Comparison of ENCODE assay signal across 22 cellular contexts in the genomic region with DNA sequence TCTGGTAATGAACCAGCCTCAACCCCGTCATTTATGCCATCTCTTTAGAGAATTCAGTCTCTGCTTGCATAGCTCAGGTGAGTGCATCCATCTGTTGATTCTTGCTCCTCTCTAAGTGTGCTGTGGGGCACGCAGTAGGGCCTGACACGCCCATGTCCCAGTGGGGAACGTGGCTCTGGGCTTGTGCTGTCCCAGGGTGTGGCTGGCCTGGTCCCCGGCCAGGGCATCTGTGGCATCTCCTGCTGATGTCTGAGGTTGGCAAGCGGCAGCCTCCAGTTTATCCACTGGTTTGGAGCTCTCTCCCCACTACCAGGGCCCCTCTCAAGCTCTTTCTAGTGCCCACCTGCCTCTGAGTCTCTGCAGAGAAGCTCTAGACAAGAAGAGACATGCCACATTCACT.
"Had no signal": no experiment of that assay in that cellular context is flagged by ENCODE, and none has a peak within 500 bp of the region (broad histone marks: within the 10 kb centered on the region; RNA-seq: fewer than 3 reads in every experiment).

No MANE protein-coding gene starts in this region.

- H3K27ac Mint-ChIP-seq: activated CD4-positive, alpha-beta memory T cell treated with anti-CD3 and anti-CD28 coated beads for 36 hours; activated CD8-positive, alpha-beta memory T cell treated with anti-CD3 and anti-CD28 coated beads, Interleukin-2, amount 10 ng/mL, durations not matched to agents 7 days and 5 days; activated T-cell treated with anti-CD3 and anti-CD28 coated beads, Interleukin-2, amount 50 U/mL, for 24 hours; activated T-helper 2 cell treated with anti-CD3 and anti-CD28 coated beads, Interferon-gamma antibody, Interleukin-2, Interleukin-4, amounts not matched to agents 10 μg/mL and 5 μg/mL and 100 μg/mL, durations not matched to agents 14 hours and 24 hours and 36 hours; brain; progenitor cell of endocrine pancreas; WTC11 had no signal

- H3K9me3 ChIP-seq: gastroesophageal sphincter, heart left ventricle, left ventricle myocardium inferior, right atrium auricular region, testis, upper lobe of left lung had no signal

- H3K4me1 Mint-ChIP-seq: activated CD8-positive, alpha-beta memory T cell treated with anti-CD3 and anti-CD28 coated beads, Interleukin-2, amount 10 ng/mL, durations not matched to agents 7 days and 5 days; WTC11 had no signal

- H3K27me3 ChIP-seq: gastroesophageal sphincter, heart left ventricle, right atrium auricular region, testis, upper lobe of left lung had no signal

- DNase-seq: activated CD4-positive, alpha-beta memory T cell treated with anti-CD3 and anti-CD28 coated beads for 36 hours; activated CD4-positive, alpha-beta T cell treated with anti-CD3 and anti-CD28 coated beads for 4 hours; activated CD8-positive, alpha-beta memory T cell treated with anti-CD3 and anti-CD28 coated beads, Interleukin-2, amount 10 ng/mL, durations not matched to agents 7 days and 5 days; activated naive CD4-positive, alpha-beta T cell treated with Interleukin-2 at 50 U/mL for 16 hours; activated T-cell treated with anti-CD3 and anti-CD28 coated beads, Interleukin-2, amount 50 U/mL, for 24 hours; central memory CD4-positive, alpha-beta T cell; kidney glomerular epithelial cell; left ventricle myocardium inferior; stimulated activated CD4-positive, alpha-beta T cell treated with anti-CD3 and anti-CD28 coated beads, Interleukin-15, amount 100 ng/mL, for 24 hours; stimulated activated CD4-positive, alpha-beta T cell treated with anti-CD3 and anti-CD28 coated beads, Interleukin-2, amount 100 ng/mL, for 48 hours; testis; upper lobe of left lung had no signal

- FAIRE-seq: colon, endometrium had no signal

- H3K27ac ChIP-seq: gastroesophageal sphincter, heart left ventricle, left ventricle myocardium inferior, right atrium auricular region, testis, upper lobe of left lung had no signal

- H3K4me1 ChIP-seq: gastroesophageal sphincter, heart left ventricle, left ventricle myocardium inferior, right atrium auricular region, testis, upper lobe of left lung had no signal

- H3K36me3 Mint-ChIP-seq: activated CD4-positive, alpha-beta memory T cell treated with anti-CD3 and anti-CD28 coated beads for 36 hours; activated CD8-positive, alpha-beta memory T cell treated with anti-CD3 and anti-CD28 coated beads, Interleukin-2, amount 10 ng/mL, durations not matched to agents 7 days and 5 days; brain; WTC11 had no signal

- H3K4me3 ChIP-seq: gastroesophageal sphincter, heart left ventricle, left ventricle myocardium inferior, right atrium auricular region, testis, upper lobe of left lung had no signal

- H3K4me3 Mint-ChIP-seq: activated CD4-positive, alpha-beta memory T cell treated with anti-CD3 and anti-CD28 coated beads for 36 hours; activated CD8-positive, alpha-beta memory T cell treated with anti-CD3 and anti-CD28 coated beads, Interleukin-2, amount 10 ng/mL, durations not matched to agents 7 days and 5 days; activated T-cell treated with anti-CD3 and anti-CD28 coated beads, Interleukin-2, amount 50 U/mL, for 24 hours; brain; neural crest cell; WTC11 had no signal

- H3K9me3 Mint-ChIP-seq: activated CD4-positive, alpha-beta memory T cell treated with anti-CD3 and anti-CD28 coated beads for 36 hours; activated T-cell treated with anti-CD3 and anti-CD28 coated beads, Interleukin-2, amount 50 U/mL, for 24 hours; activated T-helper 2 cell treated with anti-CD3 and anti-CD28 coated beads, Interferon-gamma antibody, Interleukin-2, Interleukin-4, amounts not matched to agents 10 μg/mL and 5 μg/mL and 100 μg/mL, durations not matched to agents 14 hours and 24 hours and 36 hours; brain; neural crest cell; WTC11 had no signal

- H3K27me3 Mint-ChIP-seq: activated T-cell treated with anti-CD3 and anti-CD28 coated beads, Interleukin-2, amount 50 U/mL, for 24 hours; progenitor cell of endocrine pancreas had no signal

- ATAC-seq: activated CD8-positive, alpha-beta memory T cell treated with anti-CD3 and anti-CD28 coated beads, Interleukin-2, amount 10 ng/mL, durations not matched to agents 7 days and 5 days; gastroesophageal sphincter; heart left ventricle; WTC11 had no signal

- H3K36me3 ChIP-seq: gastroesophageal sphincter, heart left ventricle, left ventricle myocardium inferior, right atrium auricular region, upper lobe of left lung had no signal
